Comparison of ENCODE assay signal across 8 cellular contexts in genomic region chr11:75140269-75141138, GRCh38. TPM values are rescaled to one million over a fixed set of nuclear protein-coding genes. Genes with fewer than 3 reads are reported as not detected.
A peak's percentile ranks its signal among the peaks of the same experiment; 100 is the strongest.
DNase-seq lines count a peak whose midpoint lies in the region; ATAC-seq and TF ChIP-seq lines count a peak whose summit lies in the region.

No MANE protein-coding gene starts in this region.

- no peaks in the 10 kb centered on the region for H3K9me3 ChIP-seq in lung (ENCODE audit: control insufficient read depth in 2 of 2, insufficient read depth in 1 of 2, low read length in 1 of 2)

- H3K36me3 ChIP-seq in KMS-11 (ENCODE audit: insufficient read depth) (no peaks in the 10 kb centered on the region), lung (ENCODE audit: control insufficient read depth in 2 of 2, insufficient read depth in 2 of 2, low read length in 2 of 2) (no peaks in the 10 kb centered on the region)

- no peaks in the 10 kb centered on the region for H4K20me1 ChIP-seq in KMS-11 (ENCODE audit: insufficient read depth)

- 34 to 36% methylated on average over 22 of the region's 22 CpGs for WGBS in lung, 2 donors

- no peak overlapping the region for H3K4me2 ChIP-seq in KMS-11

- H2AFZ ChIP-seq in KMS-11 (ENCODE audit: low read depth): no peak overlapping the region

- TF ChIP-seq CTCF in KMS-11 (conservative IDR thresholded peaks at IDR 0.05; ENCODE audit: low read depth, low read length) (peak; percentile 74), choroid plexus epithelial cell (conservative IDR thresholded peaks at IDR 0.05; ENCODE audit: low read depth, low read length) (peak; percentile 97), lung (IDR thresholded peaks at IDR 0.05; ENCODE audit: control extremely low read depth, extremely low read depth) (peak; percentile 95)

- peak; percentile 15 to 47 for DNase-seq in NCI-H187 (lab: John Stamatoyannopoulos, UW)
- no peak for DNase-seq in NCI-H187 treated with DMSO at 0.1 percent for 48 hours (lab: John Stamatoyannopoulos, UW)
- peak; percentile 67 to 78 for DNase-seq in activated CD4-positive, alpha-beta T cell treated with anti-CD3 and anti-CD28 coated beads for 4 hours
- DNase-seq in choroid plexus epithelial cell (ENCODE audit: low read depth): peak; percentile 41
- peak; percentile 59 for DNase-seq in lung (ENCODE audit: low spot score)
- peak; percentile 68 for DNase-seq in stimulated activated CD8-positive, alpha-beta memory T cell treated with anti-CD3 and anti-CD28 coated beads, Interleukin-15, amount 100 ng/mL, for 24 hours (ENCODE audit: low read depth)
- DNase-seq in amniotic stem cell (lab: John Stamatoyannopoulos, UW): no peak

- H3K27me3 ChIP-seq in KMS-11 (ENCODE audit: insufficient read depth, low read depth) (no peaks in the 10 kb centered on the region), lung (ENCODE audit: control insufficient read depth, insufficient read depth) (peaks cover 4% of the 10 kb centered on the region)

- no peak for ATAC-seq in lung (ENCODE audit: insufficient read depth, low FRiP score)

- no peaks in the 10 kb centered on the region for H3K79me2 ChIP-seq in KMS-11 (ENCODE audit: insufficient read depth, low read depth)

- no peak overlapping the region for H3K27ac ChIP-seq in KMS-11
- no peak overlapping the region for H3K27ac ChIP-seq in lung (ENCODE audit: low read depth in 1 of 2, low read length in 1 of 2)

- H3K4me1 ChIP-seq in KMS-11 (ENCODE audit: low read depth, poor library complexity, severe bottlenecking) (no peaks in the 10 kb centered on the region), lung (ENCODE audit: control insufficient read depth in 2 of 2, insufficient read depth in 2 of 2, low read length in 2 of 2) (peaks cover 0 to 5% of the 10 kb centered on the region in 2 donors)

- H3K4me3 ChIP-seq in KMS-11 (IDR thresholded peaks at IDR 0.05; ENCODE audit: insufficient read depth, low read depth, low read length): no peak overlapping the region
- H3K4me3 ChIP-seq in choroid plexus epithelial cell (ENCODE audit: low read depth, low read length): no peak overlapping the region
- no peak overlapping the region for H3K4me3 ChIP-seq in lung

- H3K9ac ChIP-seq in KMS-11: no peak overlapping the region

RNA-seq across cellular contexts. Expression of gene SLCO2B1, which starts 10.4 kb away (rescaled TPM):
- 100 to 1,000 TPM in 1 of 2 donors, 10 to 100 TPM in 1; 45.6 to 244 TPM for total RNA-seq in lung
- polyA plus RNA-seq in lung: 10 to 100 TPM; 22.2 to 64.8 TPM

RNA-seq across cellular contexts. Expression of gene OR2AT4, which starts 43.8 kb away (rescaled TPM):
- total RNA-seq in lung: not detected
- not detected for polyA plus RNA-seq in lung

Comparison
In these comparisons a context has a peak if more than half of its experiments do, and no peak if none do; other contexts are left out.
1. DNase-seq: peak in NCI-H187 (2 of 2), activated CD4-positive, alpha-beta T cell treated with anti-CD3 and anti-CD28 coated beads for 4 hours (2 of 2), choroid plexus epithelial cell (single experiment), lung (single experiment) and stimulated activated CD8-positive, alpha-beta memory T cell treated with anti-CD3 and anti-CD28 coated beads, Interleukin-15, amount 100 ng/mL, for 24 hours (single experiment); none in NCI-H187 treated with DMSO at 0.1 percent for 48 hours (single experiment) and amniotic stem cell (single experiment).
2. Peak in every context shown above with its lines, with median percentiles within 50 percentile points of each other: CTCF ChIP-seq.